1 cellular context compared by ENCODE assay signal in genomic region chrX:30779453-30780030, GRCh38.
TF ChIP-seq lines count a peak whose summit lies in the region.

No MANE protein-coding gene starts in this region.

TF ChIP-seq in IMR-90, 13 proteins besides CTCF, POLR2A, EP300 and RAD21 (continued from another document):
- TF ChIP-seq USF2 (IDR thresholded peaks at IDR 0.05; ENCODE audit: low read depth, low read length) = no peak
- no peak for TF ChIP-seq FOS (IDR thresholded peaks at IDR 0.05; ENCODE audit: low read depth, low read length)
- TF ChIP-seq, protein P1, sequence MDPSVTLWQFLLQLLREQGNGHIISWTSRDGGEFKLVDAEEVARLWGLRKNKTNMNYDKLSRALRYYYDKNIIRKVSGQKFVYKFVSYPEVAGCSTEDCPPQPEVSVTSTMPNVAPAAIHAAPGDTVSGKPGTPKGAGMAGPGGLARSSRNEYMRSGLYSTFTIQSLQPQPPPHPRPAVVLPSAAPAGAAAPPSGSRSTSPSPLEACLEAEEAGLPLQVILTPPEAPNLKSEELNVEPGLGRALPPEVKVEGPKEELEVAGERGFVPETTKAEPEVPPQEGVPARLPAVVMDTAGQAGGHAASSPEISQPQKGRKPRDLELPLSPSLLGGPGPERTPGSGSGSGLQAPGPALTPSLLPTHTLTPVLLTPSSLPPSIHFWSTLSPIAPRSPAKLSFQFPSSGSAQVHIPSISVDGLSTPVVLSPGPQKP (IDR thresholded peaks at IDR 0.05; ENCODE audit: borderline replicate concordance, low read depth, low read length) = no peak
- TF ChIP-seq MAZ (IDR thresholded peaks at IDR 0.05; ENCODE audit: borderline replicate concordance, low read depth, low read length) = no peak
- no peak for TF ChIP-seq RCOR1 (IDR thresholded peaks at IDR 0.05; ENCODE audit: insufficient replicate concordance, low read length)
- no peak for TF ChIP-seq MXI1 (IDR thresholded peaks at IDR 0.05; ENCODE audit: borderline replicate concordance, low read depth, low read length)
- no peak for TF ChIP-seq SMC3 (IDR thresholded peaks at IDR 0.05; ENCODE audit: low read depth, low read length)
